1 cellular context compared by ENCODE assay signal in the genomic region with DNA sequence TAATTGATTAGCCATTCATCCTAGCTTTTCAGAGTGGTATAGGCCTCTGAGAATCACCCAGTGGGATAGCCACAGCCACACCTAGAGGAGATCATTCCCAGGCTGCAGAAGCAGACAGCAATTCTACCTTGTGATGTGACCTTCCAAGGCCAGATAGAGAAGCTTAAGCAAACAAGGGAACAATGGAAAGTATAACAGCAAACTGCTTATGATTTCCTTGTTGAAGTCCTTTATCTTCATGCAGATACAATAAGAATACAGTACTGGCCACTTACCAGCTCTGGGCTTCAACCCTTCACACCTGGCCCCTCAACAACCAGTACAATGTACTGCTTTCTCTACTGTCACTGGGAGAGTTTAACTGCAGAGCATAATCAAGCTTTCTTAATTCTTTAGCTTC.
A peak's percentile ranks its signal among the peaks of the same experiment; 100 is the strongest.
TF ChIP-seq lines count a peak whose summit lies in the region.

No MANE protein-coding gene starts in this region.

TF ChIP-seq in HepG2, 621 proteins besides CTCF, POLR2A, EP300 and RAD21 (continued from another document):
- TF ChIP-seq ZNF687 (CRISPR knock-in tag; IDR thresholded peaks at IDR 0.05) (no peak), RERE (CRISPR knock-in tag; IDR thresholded peaks at IDR 0.05; ENCODE audit: low read depth) (no peak), ZNF614 (CRISPR knock-in tag; IDR thresholded peaks at IDR 0.05; ENCODE audit: borderline replicate concordance) (no peak), HIVEP1 (CRISPR knock-in tag; IDR thresholded peaks at IDR 0.05) (no peak), ZHX1 (CRISPR knock-in tag; IDR thresholded peaks at IDR 0.05; ENCODE audit: low read depth) (no peak), ZNF235 (CRISPR knock-in tag; IDR thresholded peaks at IDR 0.05; ENCODE audit: borderline replicate concordance) (no peak), MIXL1 (CRISPR knock-in tag; IDR thresholded peaks at IDR 0.05) (no peak), STAG1 (CRISPR knock-in tag; IDR thresholded peaks at IDR 0.05) (no peak), SOX5 (CRISPR knock-in tag; IDR thresholded peaks at IDR 0.05; ENCODE audit: borderline replicate concordance) (peak; percentile 87), GATAD2A (CRISPR knock-in tag; IDR thresholded peaks at IDR 0.05) (peak; percentile 48), ELF1 (CRISPR knock-in tag; IDR thresholded peaks at IDR 0.05) (no peak), SOX6 (IDR thresholded peaks at IDR 0.05) (no peak), SOX6 (CRISPR knock-in tag; IDR thresholded peaks at IDR 0.05) (peak; percentile 85), SOX13 (IDR thresholded peaks at IDR 0.05) (peak; percentile 50; the same call in 1 of the 2 replicates), SOX13 (CRISPR knock-in tag; conservative IDR thresholded peaks at IDR 0.05 in 1 of 2, IDR thresholded peaks at IDR 0.05 in 1 of 2) (peak in 1 of 2 experiments; percentile 96; a peak in 2 of 4 replicates), RFX3 (CRISPR knock-in tag; IDR thresholded peaks at IDR 0.05) (no peak), SNAPC2 (CRISPR knock-in tag; IDR thresholded peaks at IDR 0.05) (no peak), ARNT2 (CRISPR knock-in tag; IDR thresholded peaks at IDR 0.05; ENCODE audit: low read depth) (no peak), ZNF747 (CRISPR knock-in tag; IDR thresholded peaks at IDR 0.05; ENCODE audit: borderline replicate concordance) (no peak)
- TF ChIP-seq, protein P1, sequence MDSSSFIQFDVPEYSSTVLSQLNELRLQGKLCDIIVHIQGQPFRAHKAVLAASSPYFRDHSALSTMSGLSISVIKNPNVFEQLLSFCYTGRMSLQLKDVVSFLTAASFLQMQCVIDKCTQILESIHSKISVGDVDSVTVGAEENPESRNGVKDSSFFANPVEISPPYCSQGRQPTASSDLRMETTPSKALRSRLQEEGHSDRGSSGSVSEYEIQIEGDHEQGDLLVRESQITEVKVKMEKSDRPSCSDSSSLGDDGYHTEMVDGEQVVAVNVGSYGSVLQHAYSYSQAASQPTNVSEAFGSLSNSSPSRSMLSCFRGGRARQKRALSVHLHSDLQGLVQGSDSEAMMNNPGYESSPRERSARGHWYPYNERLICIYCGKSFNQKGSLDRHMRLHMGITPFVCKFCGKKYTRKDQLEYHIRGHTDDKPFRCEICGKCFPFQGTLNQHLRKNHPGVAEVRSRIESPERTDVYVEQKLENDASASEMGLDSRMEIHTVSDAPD (CRISPR knock-in tag; IDR thresholded peaks at IDR 0.05) = no peak
- TF ChIP-seq, protein P2, sequence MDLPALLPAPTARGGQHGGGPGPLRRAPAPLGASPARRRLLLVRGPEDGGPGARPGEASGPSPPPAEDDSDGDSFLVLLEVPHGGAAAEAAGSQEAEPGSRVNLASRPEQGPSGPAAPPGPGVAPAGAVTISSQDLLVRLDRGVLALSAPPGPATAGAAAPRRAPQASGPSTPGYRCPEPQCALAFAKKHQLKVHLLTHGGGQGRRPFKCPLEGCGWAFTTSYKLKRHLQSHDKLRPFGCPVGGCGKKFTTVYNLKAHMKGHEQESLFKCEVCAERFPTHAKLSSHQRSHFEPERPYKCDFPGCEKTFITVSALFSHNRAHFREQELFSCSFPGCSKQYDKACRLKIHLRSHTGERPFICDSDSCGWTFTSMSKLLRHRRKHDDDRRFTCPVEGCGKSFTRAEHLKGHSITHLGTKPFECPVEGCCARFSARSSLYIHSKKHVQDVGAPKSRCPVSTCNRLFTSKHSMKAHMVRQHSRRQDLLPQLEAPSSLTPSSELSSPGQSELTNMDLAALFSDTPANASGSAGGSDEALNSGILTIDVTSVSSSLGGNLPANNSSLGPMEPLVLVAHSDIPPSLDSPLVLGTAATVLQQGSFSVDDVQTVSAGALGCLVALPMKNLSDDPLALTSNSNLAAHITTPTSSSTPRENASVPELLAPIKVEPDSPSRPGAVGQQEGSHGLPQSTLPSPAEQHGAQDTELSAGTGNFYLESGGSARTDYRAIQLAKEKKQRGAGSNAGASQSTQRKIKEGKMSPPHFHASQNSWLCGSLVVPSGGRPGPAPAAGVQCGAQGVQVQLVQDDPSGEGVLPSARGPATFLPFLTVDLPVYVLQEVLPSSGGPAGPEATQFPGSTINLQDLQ (CRISPR knock-in tag; IDR thresholded peaks at IDR 0.05) = no peak
